In genomic region chr7:97973206-97973658, GRCh38 we compare ENCODE assay signal across 9 cellular contexts. TPM values are rescaled to one million over a fixed set of nuclear protein-coding genes. Genes with fewer than 3 reads are reported as not detected.
DNase-seq lines count a peak whose midpoint lies in the region; ATAC-seq lines count a peak whose summit lies in the region.
"Had no signal": no experiment of that assay in that cellular context is flagged by ENCODE, and none has a peak within 500 bp of the region (broad histone marks: within the 10 kb centered on the region; RNA-seq: fewer than 3 reads in every experiment).

No MANE protein-coding gene starts in this region.

- DNase-seq in ELF-1 (ENCODE audit: low read depth, low spot score) (peak; percentile 87), NCI-H1436 (lab: John Stamatoyannopoulos, UW) (peak; percentile 94), MV-4-11 (lab: John Stamatoyannopoulos, UW) (no peak), NCI-H128 (lab: John Stamatoyannopoulos, UW; ENCODE audit: unreplicated experiment) (no peak)
- no peak for DNase-seq in activated T-helper 1 cell treated with anti-CD3 and anti-CD28 coated beads, Interleukin-12 subunit alpha, Interleukin-12 subunit beta, Interleukin-2, Interleukin-4 antibody, amounts not matched to agents 30 ng/mL and 10 ng/mL and 1 ng/mL, durations not matched to agents 14 hours and 24 hours and 36 hours (ENCODE audit: low spot score)
- no peak for DNase-seq in naive thymus-derived CD4-positive, alpha-beta T cell

- no peaks in the 10 kb centered on the region for H3K27me3 ChIP-seq in naive thymus-derived CD4-positive, alpha-beta T cell (ENCODE audit: control insufficient read depth in 2 of 2, insufficient read depth in 2 of 2, low read length in 2 of 2)

- H3K27ac ChIP-seq in naive thymus-derived CD4-positive, alpha-beta T cell (ENCODE audit: low read depth, low read length): no peak overlapping the region

- CTCF ChIA-PET in naive thymus-derived CD4-positive, alpha-beta T cell (lab: Charles Lee): interaction anchor here (0.6 to 1.3 kb wide), 2 partner anchors 196 to 954 kb away, joined by 3 read pairs; no protein-coding TSS in a partner anchor

- POLR2A ChIA-PET in naive thymus-derived CD4-positive, alpha-beta T cell (lab: Charles Lee): interaction anchor here (0.6 kb wide), 1 partner anchor 1911 kb away, joined by 3 read pairs; no protein-coding TSS in a partner anchor

- intact Hi-C loops in activated T-helper 1 cell treated with anti-CD3 and anti-CD28 coated beads, Interleukin-12 subunit alpha, Interleukin-12 subunit beta, Interleukin-2, Interleukin-4 antibody, amounts not matched to agents 30 ng/mL and 10 ng/mL and 1 ng/mL, durations not matched to agents 14 hours and 24 hours and 36 hours (cut with micrococcal nuclease): loop anchor here (2.0 to 5.0 kb wide), 6 partner anchors 46 to 1651 kb away; partner anchors contain the start of genes SLC25A13, TECPR1 and TRRAP
- intact Hi-C loops in naive thymus-derived CD4-positive, alpha-beta T cell (cut with micrococcal nuclease): loop anchor here in 1 of 2 donors (5.0 kb wide), 1 partner anchor 279 kb away; the partner anchor contains the start of gene TECPR1

- no peaks in the 10 kb centered on the region for H3K9me3 ChIP-seq in naive thymus-derived CD4-positive, alpha-beta T cell (ENCODE audit: control insufficient read depth in 2 of 3, low read length in 3 of 3)

- peaks cover 13% of the 10 kb centered on the region for H3K4me1 Mint-ChIP-seq in activated T-helper 1 cell treated with anti-CD3 and anti-CD28 coated beads, Interleukin-12 subunit alpha, Interleukin-12 subunit beta, Interleukin-2, Interleukin-4 antibody, amounts not matched to agents 30 ng/mL and 10 ng/mL and 1 ng/mL, durations not matched to agents 14 hours and 24 hours and 36 hours (ENCODE audit: low read depth)
- peaks cover 5 to 37% (median 17%) of the 10 kb centered on the region in 7 donors for H3K4me1 Mint-ChIP-seq in naive thymus-derived CD4-positive, alpha-beta T cell

- no peaks in the 10 kb centered on the region for H3K9me3 Mint-ChIP-seq in activated T-helper 1 cell treated with anti-CD3 and anti-CD28 coated beads, Interleukin-12 subunit alpha, Interleukin-12 subunit beta, Interleukin-2, Interleukin-4 antibody, amounts not matched to agents 30 ng/mL and 10 ng/mL and 1 ng/mL, durations not matched to agents 14 hours and 24 hours and 36 hours
- H3K9me3 Mint-ChIP-seq in naive thymus-derived CD4-positive, alpha-beta T cell: peaks cover 0 to 4% (median 2%) of the 10 kb centered on the region in 11 donors

- H3K27me3 Mint-ChIP-seq in activated T-helper 1 cell treated with anti-CD3 and anti-CD28 coated beads, Interleukin-12 subunit alpha, Interleukin-12 subunit beta, Interleukin-2, Interleukin-4 antibody, amounts not matched to agents 30 ng/mL and 10 ng/mL and 1 ng/mL, durations not matched to agents 14 hours and 24 hours and 36 hours (ENCODE audit: insufficient read depth): peaks cover 4% of the 10 kb centered on the region
- peaks cover 0 to 3% (median 0%) of the 10 kb centered on the region in 5 donors for H3K27me3 Mint-ChIP-seq in naive thymus-derived CD4-positive, alpha-beta T cell

- H3K36me3 ChIP-seq in naive thymus-derived CD4-positive, alpha-beta T cell (ENCODE audit: control insufficient read depth in 2 of 3, insufficient read depth in 3 of 3, low read length in 3 of 3): peaks cover 0 to 5% (median 0%) of the 10 kb centered on the region in 3 experiments

- peaks cover 23% of the 10 kb centered on the region for H3K36me3 Mint-ChIP-seq in activated T-helper 1 cell treated with anti-CD3 and anti-CD28 coated beads, Interleukin-12 subunit alpha, Interleukin-12 subunit beta, Interleukin-2, Interleukin-4 antibody, amounts not matched to agents 30 ng/mL and 10 ng/mL and 1 ng/mL, durations not matched to agents 14 hours and 24 hours and 36 hours (ENCODE audit: low read depth)
- peaks cover 0 to 14% (median 3%) of the 10 kb centered on the region in 5 donors for H3K36me3 Mint-ChIP-seq in naive thymus-derived CD4-positive, alpha-beta T cell

- ATAC-seq in naive thymus-derived CD4-positive, alpha-beta T cell: peak; percentile 23
- ATAC-seq in GM19395 (IDR thresholded peaks at IDR 0.05; ENCODE audit: unreplicated experiment): no peak
- no peak for ATAC-seq in HG03442 (IDR thresholded peaks at IDR 0.05; ENCODE audit: unreplicated experiment)

- peak overlapping the region; percentile 63 for H3K4me3 Mint-ChIP-seq in activated T-helper 1 cell treated with anti-CD3 and anti-CD28 coated beads, Interleukin-12 subunit alpha, Interleukin-12 subunit beta, Interleukin-2, Interleukin-4 antibody, amounts not matched to agents 30 ng/mL and 10 ng/mL and 1 ng/mL, durations not matched to agents 14 hours and 24 hours and 36 hours
- peak overlapping the region in 9 of 10 donors; percentile 13 to 96 (median 68) for H3K4me3 Mint-ChIP-seq in naive thymus-derived CD4-positive, alpha-beta T cell

- no peak overlapping the region for H3K4me3 ChIP-seq in naive thymus-derived CD4-positive, alpha-beta T cell (ENCODE audit: low read length)

- H3K27ac Mint-ChIP-seq in activated T-helper 1 cell treated with anti-CD3 and anti-CD28 coated beads, Interleukin-12 subunit alpha, Interleukin-12 subunit beta, Interleukin-2, Interleukin-4 antibody, amounts not matched to agents 30 ng/mL and 10 ng/mL and 1 ng/mL, durations not matched to agents 14 hours and 24 hours and 36 hours: peak overlapping the region; percentile 29
- H3K27ac Mint-ChIP-seq in naive thymus-derived CD4-positive, alpha-beta T cell: peak overlapping the region in 6 of 9 donors; percentile 3 to 97 (median 58)

- peaks cover 10% of the 10 kb centered on the region in 2 donors for H3K4me1 ChIP-seq in naive thymus-derived CD4-positive, alpha-beta T cell (ENCODE audit: control insufficient read depth in 2 of 2, insufficient read depth in 2 of 2, low read length in 2 of 2)

RNA-seq across cellular contexts. Expression of gene OCM2, which starts 16.8 kb away (rescaled TPM):
- total RNA-seq in activated T-helper 1 cell treated with anti-CD3 and anti-CD28 coated beads, Interleukin-12 subunit alpha, Interleukin-12 subunit beta, Interleukin-2, Interleukin-4 antibody, amounts not matched to agents 30 ng/mL and 10 ng/mL and 1 ng/mL, durations not matched to agents 14 hours and 24 hours and 36 hours: not detected in 2 replicates
- total RNA-seq in naive thymus-derived CD4-positive, alpha-beta T cell: not detected
- polyA plus RNA-seq in naive thymus-derived CD4-positive, alpha-beta T cell: not detected
- total RNA-seq: mononuclear cell had no signal

Comparison
In these comparisons a context has a peak if more than half of its experiments do, and no peak if none do; other contexts are left out.
1. DNase-seq: peak in ELF-1 (single experiment) and NCI-H1436 (single experiment); none in activated T-helper 1 cell treated with anti-CD3 and anti-CD28 coated beads, Interleukin-12 subunit alpha, Interleukin-12 subunit beta, Interleukin-2, Interleukin-4 antibody, amounts not matched to agents 30 ng/mL and 10 ng/mL and 1 ng/mL, durations not matched to agents 14 hours and 24 hours and 36 hours (single experiment), naive thymus-derived CD4-positive, alpha-beta T cell (0 of 9), MV-4-11 (single experiment) and NCI-H128 (single experiment).